In the genomic region with DNA sequence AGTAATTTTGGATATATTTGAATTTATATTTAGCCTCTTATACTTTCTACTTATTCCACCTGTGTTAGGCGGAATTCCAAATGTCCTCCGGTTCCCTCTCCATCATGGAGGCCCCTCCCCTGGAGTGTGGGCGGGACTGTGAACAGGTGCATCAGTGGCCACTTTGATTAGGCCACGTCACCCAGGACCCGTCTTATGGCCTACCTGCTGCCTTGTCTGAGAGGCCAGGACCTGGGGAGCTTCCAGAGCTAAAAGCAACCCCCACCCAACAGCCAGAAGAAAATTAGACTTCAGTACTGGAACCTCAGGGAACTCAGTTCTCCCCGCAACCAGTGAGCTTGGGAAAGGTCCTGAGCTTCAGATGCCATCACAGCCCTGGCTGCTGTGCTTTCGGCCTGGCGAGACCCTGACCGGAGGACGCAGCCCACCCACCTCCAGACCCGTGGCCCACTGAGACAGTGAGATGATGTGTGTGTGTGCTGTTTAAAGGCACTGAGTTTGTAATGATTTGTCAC, we compare ENCODE assay signal across 23 cellular contexts.
"Had no signal": no experiment of that assay in that cellular context is flagged by ENCODE, and none has a peak within 500 bp of the region (broad histone marks: within the 10 kb centered on the region; RNA-seq: fewer than 3 reads in every experiment).

No MANE protein-coding gene starts in this region.

- H3K4me3 Mint-ChIP-seq: memory B cell had no signal

- H3K36me3 ChIP-seq: esophagus squamous epithelium, gastrocnemius medialis, heart right ventricle had no signal

- H3K4me3 ChIP-seq: coronary artery, dorsolateral prefrontal cortex, esophagus squamous epithelium, gastrocnemius medialis, heart right ventricle, lung had no signal

- H3K27ac Mint-ChIP-seq: memory B cell had no signal

- H3K27me3 Mint-ChIP-seq: memory B cell had no signal

- ATAC-seq: gastrocnemius medialis, heart right ventricle, left colon, left lobe of liver, left ventricle myocardium superior had no signal

- H3K36me3 Mint-ChIP-seq: memory B cell had no signal

- H3K4me1 ChIP-seq: esophagus squamous epithelium, gastrocnemius medialis, heart right ventricle had no signal

- DNase-seq: cerebellar nuclear complex; dermis blood vessel endothelial cell; dorsolateral prefrontal cortex; effector CD4-positive, alpha-beta T cell; effector memory CD4-positive, alpha-beta T cell; esophagus squamous epithelium; foreskin fibroblast; foreskin melanocyte; gastrocnemius medialis; glutamatergic neuron; heart right ventricle; hippocampal formation; kidney; kidney glomerular epithelial cell; left colon; left ventricle myocardium superior; mammary epithelial cell; mesendoderm; midbrain had no signal

- H3K4me1 Mint-ChIP-seq: memory B cell had no signal

- H3K27me3 ChIP-seq: gastrocnemius medialis had no signal

- H3K27ac ChIP-seq: coronary artery, dorsolateral prefrontal cortex, esophagus squamous epithelium, gastrocnemius medialis, heart right ventricle had no signal

- H3K9me3 ChIP-seq: esophagus squamous epithelium, gastrocnemius medialis had no signal
